ENCODE assay signal across 21 cellular contexts in the genomic region with DNA sequence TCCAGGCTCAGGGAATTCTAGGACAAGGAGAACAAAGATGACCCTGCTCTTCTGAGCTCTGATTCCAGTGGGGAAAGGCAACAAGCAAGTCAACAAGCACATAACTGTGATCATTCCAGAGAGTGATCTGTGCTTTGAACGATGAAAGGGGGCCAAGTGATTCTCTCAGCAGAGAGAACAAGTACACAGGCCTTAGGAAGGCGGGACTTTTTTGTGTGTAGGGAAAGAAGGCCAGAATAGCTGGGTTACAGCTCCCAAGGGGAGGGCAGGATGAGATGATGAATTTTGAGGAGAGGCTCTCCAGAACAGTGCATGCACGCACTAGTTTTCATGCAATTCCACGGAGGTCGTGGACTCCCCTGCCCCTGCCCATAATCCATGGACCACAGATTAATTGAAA.
DNase-seq lines count a peak whose midpoint lies in the region; ATAC-seq and TF ChIP-seq lines count a peak whose summit lies in the region.
"Had no signal": no experiment of that assay in that cellular context is flagged by ENCODE, and none has a peak within 500 bp of the region (broad histone marks: within the 10 kb centered on the region; RNA-seq: fewer than 3 reads in every experiment).

No MANE protein-coding gene starts in this region.

- H3K27ac ChIP-seq in right cardiac atrium (ENCODE audit: low read length) (no peak overlapping the region), lower lobe of right lung (peak overlapping the region; percentile 46), spleen (peak overlapping the region in 7 of 8 donors; percentile 40 to 66 (median 58))

- peaks cover 12% of the 10 kb centered on the region for H3K4me1 Mint-ChIP-seq in stimulated activated memory B cell treated with anti-CD40 and anti-IgM and Interleukin-4, amounts not matched to agents 10 μg/mL and 1 μg/mL and 100 μg/mL, for 72 hours

- no peak for DNase-seq in Right ventricle myocardium superior
- no peak for DNase-seq in right cardiac atrium
- no peak for DNase-seq in lower lobe of right lung
- no peak for DNase-seq in spleen
- no peak for DNase-seq in GM19238 (ENCODE audit: insufficient read length, low spot score)
- no peak for DNase-seq in activated gamma-delta T cell treated with Interleukin-2 at 50 U/mL for 16 hours
- DNase-seq: AML-193; C1 segment of cervical spinal cord; CD8-positive, alpha-beta T cell; DND-41; MM.1S; NCI-H1048; NCI-H1417 treated with DMSO at 0.1 percent for 48 hours; NCI-H187; NCI-H446; NCI-H526; OCI-M1; SHP77 had no signal

- intact Hi-C loops in Right ventricle myocardium superior (cut with DNase I) (no loop called here), right cardiac atrium (cut with DNase I) (no loop called here), lower lobe of right lung (cut with DNase I) (no loop called here), spleen (cut with DNase I; ENCODE audit: low total_unique reads) (no loop called here)

- H3K27ac Mint-ChIP-seq in stimulated activated memory B cell treated with anti-CD40 and anti-IgM and Interleukin-4, amounts not matched to agents 10 μg/mL and 1 μg/mL and 100 μg/mL, for 72 hours, result no peak overlapping the region
- H3K27ac Mint-ChIP-seq: CD8-positive, alpha-beta T cell had no signal

- H3K4me3 ChIP-seq in right cardiac atrium (ENCODE audit: low read length) (no peak overlapping the region), lower lobe of right lung (no peak overlapping the region), spleen (no peak overlapping the region)
- H3K4me3 ChIP-seq: GM12878, K562 had no signal

- 76% methylated on average over 5 of the region's 5 CpGs for WGBS in right cardiac atrium
- 65 to 82% (median 80%) methylated on average over 5 of the region's 5 CpGs for WGBS in spleen, 5 donors

- TF ChIP-seq CTCF in lower lobe of right lung (IDR thresholded peaks at IDR 0.05) (no peak), spleen (IDR thresholded peaks at IDR 0.05 in 8 of 11, conservative IDR thresholded peaks at IDR 0.05 in 3 of 11) (no peak)

- H3K9me3 Mint-ChIP-seq in stimulated activated memory B cell treated with anti-CD40 and anti-IgM and Interleukin-4, amounts not matched to agents 10 μg/mL and 1 μg/mL and 100 μg/mL, for 72 hours, result peaks cover 10% of the 10 kb centered on the region
- H3K9me3 Mint-ChIP-seq: CD8-positive, alpha-beta T cell had no signal

- no peaks in the 10 kb centered on the region for H3K36me3 ChIP-seq in lower lobe of right lung
- no peaks in the 10 kb centered on the region for H3K36me3 ChIP-seq in spleen

- H3K27me3 ChIP-seq in right cardiac atrium (ENCODE audit: control insufficient read depth, insufficient read depth), result no peaks in the 10 kb centered on the region
- H3K27me3 ChIP-seq in lower lobe of right lung (ENCODE audit: low read depth), result no peaks in the 10 kb centered on the region
- H3K27me3 ChIP-seq in spleen (replicated peaks in 1 of 7), result no peaks in the 10 kb centered on the region

- H3K4me1 ChIP-seq in right cardiac atrium (ENCODE audit: control insufficient read depth, insufficient read depth, low read length) (no peaks in the 10 kb centered on the region), lower lobe of right lung (peaks cover 14% of the 10 kb centered on the region), spleen (peaks cover 0 to 8% (median 5%) of the 10 kb centered on the region in 6 donors)

- no peak overlapping the region for H3K4me3 Mint-ChIP-seq in stimulated activated memory B cell treated with anti-CD40 and anti-IgM and Interleukin-4, amounts not matched to agents 10 μg/mL and 1 μg/mL and 100 μg/mL, for 72 hours
- H3K4me3 Mint-ChIP-seq: CD8-positive, alpha-beta T cell had no signal

- no peaks in the 10 kb centered on the region for H3K9me3 ChIP-seq in right cardiac atrium (ENCODE audit: control insufficient read depth, low read length)
- no peaks in the 10 kb centered on the region for H3K9me3 ChIP-seq in lower lobe of right lung
- peaks cover 0 to 5% (median 0%) of the 10 kb centered on the region in 8 donors for H3K9me3 ChIP-seq in spleen

- ATAC-seq in Right ventricle myocardium superior (ENCODE audit: poor library complexity) (peak; percentile 34), right cardiac atrium (no peak), lower lobe of right lung (peak in 1 of 2 donors; percentile 40)
- ATAC-seq in stimulated activated memory B cell treated with anti-CD40 and anti-IgM and Interleukin-4, amounts not matched to agents 10 μg/mL and 1 μg/mL and 100 μg/mL, for 72 hours, result no peak
- ATAC-seq: CD8-positive, alpha-beta T cell; GM12878; K562 had no signal

- H3K27me3 Mint-ChIP-seq in stimulated activated memory B cell treated with anti-CD40 and anti-IgM and Interleukin-4, amounts not matched to agents 10 μg/mL and 1 μg/mL and 100 μg/mL, for 72 hours, result peaks cover 3% of the 10 kb centered on the region

- H3K36me3 Mint-ChIP-seq in stimulated activated memory B cell treated with anti-CD40 and anti-IgM and Interleukin-4, amounts not matched to agents 10 μg/mL and 1 μg/mL and 100 μg/mL, for 72 hours, result no peaks in the 10 kb centered on the region
- H3K36me3 Mint-ChIP-seq: CD8-positive, alpha-beta T cell had no signal

- TF ChIP-seq POLR2A in spleen (IDR thresholded peaks at IDR 0.05), result no peak
